Comparison of ENCODE assay signal across 11 cellular contexts in genomic region chr2:96159084-96159830, GRCh38. TPM values are rescaled to one million over a fixed set of nuclear protein-coding genes. Genes with fewer than 3 reads are reported as not detected.
DNase-seq lines count a peak whose midpoint lies in the region; ATAC-seq and TF ChIP-seq lines count a peak whose summit lies in the region.
"Had no signal": no experiment of that assay in that cellular context is flagged by ENCODE, and none has a peak within 500 bp of the region (broad histone marks: within the 10 kb centered on the region; RNA-seq: fewer than 3 reads in every experiment).

No MANE protein-coding gene starts in this region.

- H3K27me3 Mint-ChIP-seq in stimulated activated naive CD8-positive, alpha-beta T cell treated with anti-CD3 and anti-CD28 coated beads, Interleukin-15, amount 100 ng/mL, for 72 hours: no peaks in the 10 kb centered on the region

- peaks cover 7 to 9% of the 10 kb centered on the region in 2 donors for H3K9me3 Mint-ChIP-seq in stimulated activated naive CD8-positive, alpha-beta T cell treated with anti-CD3 and anti-CD28 coated beads, Interleukin-15, amount 100 ng/mL, for 72 hours

- peak overlapping the region; percentile 68 to 78 for H3K4me3 Mint-ChIP-seq in stimulated activated naive CD8-positive, alpha-beta T cell treated with anti-CD3 and anti-CD28 coated beads, Interleukin-15, amount 100 ng/mL, for 72 hours

- DNase-seq in cardiac septum (ENCODE audit: low spot score) (peak; percentile 53), left ventricle myocardium inferior (no peak), left kidney (ENCODE audit: low read depth, low spot score) (peak; percentile 26), HuH-7.5 (ENCODE audit: low spot score) (no peak), MV-4-11 (lab: John Stamatoyannopoulos, UW) (no peak), SIG-M5 (lab: John Stamatoyannopoulos, UW) (no peak)
- peak; percentile 56 for DNase-seq in activated CD8-positive, alpha-beta memory T cell treated with anti-CD3 and anti-CD28 coated beads, Interleukin-2, amount 50 U/mL, for 4 hours
- DNase-seq in stimulated activated naive CD8-positive, alpha-beta T cell treated with anti-CD3 and anti-CD28 coated beads, Interleukin-15, amount 100 ng/mL, for 72 hours: peak in 1 of 2 donors; percentile 66
- DNase-seq: left colon, NCI-H1105 treated with DMSO at 0.1 percent for 48 hours, NCI-H748 treated with DMSO at 0.1 percent for 48 hours had no signal

- peak; percentile 6 for ATAC-seq in stimulated activated naive CD8-positive, alpha-beta T cell treated with anti-CD3 and anti-CD28 coated beads, Interleukin-15, amount 100 ng/mL, for 72 hours
- ATAC-seq: left colon had no signal

- no peak overlapping the region for H3K27ac ChIP-seq in left ventricle myocardium inferior (replicated peaks)

- H3K27me3 ChIP-seq in left ventricle myocardium inferior (ENCODE audit: low read depth): peaks cover 22% of the 10 kb centered on the region

- peak overlapping the region; percentile 84 to 90 for H3K27ac Mint-ChIP-seq in stimulated activated naive CD8-positive, alpha-beta T cell treated with anti-CD3 and anti-CD28 coated beads, Interleukin-15, amount 100 ng/mL, for 72 hours

- H3K36me3 ChIP-seq in left ventricle myocardium inferior: no peaks in the 10 kb centered on the region

- peaks cover 96% of the 10 kb centered on the region for H3K4me1 Mint-ChIP-seq in stimulated activated naive CD8-positive, alpha-beta T cell treated with anti-CD3 and anti-CD28 coated beads, Interleukin-15, amount 100 ng/mL, for 72 hours

- intact Hi-C loops in cardiac septum (cut with DNase I) (no loop called here), left ventricle myocardium inferior (cut with micrococcal nuclease) (no loop called here)

- TF ChIP-seq CTCF in left ventricle myocardium inferior (IDR thresholded peaks at IDR 0.05; ENCODE audit: borderline replicate concordance): no peak

- H3K9me3 ChIP-seq in left ventricle myocardium inferior (replicated peaks): peaks cover 8% of the 10 kb centered on the region

- H3K4me1 ChIP-seq in left ventricle myocardium inferior: no peaks in the 10 kb centered on the region

- H3K4me3 ChIP-seq in left ventricle myocardium inferior: no peak overlapping the region

RNA-seq across cellular contexts. Expression of gene DUSP2, which starts 14.0 kb away (rescaled TPM):
- total RNA-seq in cardiac septum (1.3 TPM), left ventricle myocardium inferior (0.82 TPM)

RNA-seq across cellular contexts. Expression of gene ASTL, which starts 21.0 kb away (rescaled TPM):
- total RNA-seq in cardiac septum: not detected
- not detected for total RNA-seq in left ventricle myocardium inferior

RNA-seq across cellular contexts. Expression of gene ADRA2B, which starts 42.9 kb away (rescaled TPM):
- 5.5 TPM for total RNA-seq in cardiac septum
- total RNA-seq in left ventricle myocardium inferior: 2.9 TPM

RNA-seq across cellular contexts. Expression of gene STARD7, which starts 49.4 kb away (rescaled TPM):
- 142 TPM for total RNA-seq in cardiac septum
- 174 TPM for total RNA-seq in left ventricle myocardium inferior

Comparison
In these comparisons a context has a peak if more than half of its experiments do, and no peak if none do; other contexts are left out.
1. DNase-seq: peak in cardiac septum (single experiment), activated CD8-positive, alpha-beta memory T cell treated with anti-CD3 and anti-CD28 coated beads, Interleukin-2, amount 50 U/mL, for 4 hours (single experiment) and left kidney (single experiment); none in left ventricle myocardium inferior (single experiment), HuH-7.5 (single experiment), MV-4-11 (single experiment) and SIG-M5 (single experiment).